Comparison of ENCODE assay signal across 32 cellular contexts in genomic region chr4:45566896-45567603, GRCh38.
"Had no signal": no experiment of that assay in that cellular context is flagged by ENCODE, and none has a peak within 500 bp of the region (broad histone marks: within the 10 kb centered on the region; RNA-seq: fewer than 3 reads in every experiment).

No MANE protein-coding gene starts in this region.

- H3K27me3 ChIP-seq: adrenal gland, body of pancreas, brain microvascular endothelial cell, breast epithelium had no signal

- H3K9me3 ChIP-seq: adrenal gland, body of pancreas had no signal

- DNase-seq: activated B cell treated with CpG ODN at 0.5 μM for 24 hours; activated CD4-positive, alpha-beta memory T cell treated with anti-CD3 and anti-CD28 coated beads for 36 hours; activated CD4-positive, alpha-beta T cell treated with anti-CD3 and anti-CD28 coated beads for 4 hours; activated CD4-positive, alpha-beta T cell treated with anti-CD3 and anti-CD28 coated beads, Interleukin-2, amount 10 ng/mL, durations not matched to agents 24 days and 14 days; activated CD4-positive, alpha-beta T cell treated with anti-CD3 and anti-CD28 coated beads, Interleukin-2, amount 50 U/mL, for 1 hour; activated CD4-positive, alpha-beta T cell treated with anti-CD3 and anti-CD28 coated beads, Interleukin-2, amount 50 U/mL, for 4 hours; activated CD4-positive, CD25-positive, alpha-beta regulatory T cell treated with anti-CD3 and anti-CD28 coated beads, Interleukin-2, amount 50 U/mL, for 72 hours; activated CD8-positive, alpha-beta memory T cell treated with anti-CD3 and anti-CD28 coated beads, Interleukin-2, amount 50 U/mL, for 4 hours; activated CD8-positive, alpha-beta T cell treated with anti-CD3 and anti-CD28 coated beads for 36 hours; activated effector memory CD4-positive, alpha-beta T cell treated with anti-CD3 and anti-CD28 coated beads, Interleukin-2, amount 50 U/mL, for 16 hours; activated gamma-delta T cell treated with Interleukin-2 at 50 U/mL for 16 hours; activated naive CD4-positive, alpha-beta T cell; activated naive CD4-positive, alpha-beta T cell treated with anti-CD3 and anti-CD28 coated beads for 36 hours; activated naive CD4-positive, alpha-beta T cell treated with anti-CD3 and anti-CD28 coated beads, Interleukin-2, amount 50 U/mL, for 16 hours; activated naive CD8-positive, alpha-beta T cell treated with anti-CD3 and anti-CD28 coated beads for 36 hours; activated T-cell treated with anti-CD3 and anti-CD28 coated beads for 4 hours; activated T-cell treated with anti-CD3 and anti-CD28 coated beads, Interleukin-2, amount 50 U/mL, for 1 hour; activated T-cell treated with anti-CD3 and anti-CD28 coated beads, Interleukin-2, amount 50 U/mL, for 4 hours; activated T-cell treated with anti-CD3 and anti-CD28 coated beads, Interleukin-2, amount 50 U/mL, for 72 hours; adrenal gland; amniotic stem cell; aorta; body of pancreas; brain microvascular endothelial cell; caudate nucleus; T-helper 1 cell; T-helper 2 cell; T-helper 9 cell had no signal

- ATAC-seq: activated CD8-positive, alpha-beta T cell treated with anti-CD3 and anti-CD28 coated beads for 36 hours; activated naive CD4-positive, alpha-beta T cell treated with anti-CD3 and anti-CD28 coated beads, Interleukin-2, amount 50 U/mL, for 72 hours; activated T-cell treated with anti-CD3 and anti-CD28 coated beads, Interleukin-2, amount 50 U/mL, for 4 hours; activated T-cell treated with anti-CD3 and anti-CD28 coated beads, Interleukin-2, amount 50 U/mL, for 72 hours; activated T-helper 17 cell treated with anti-CD3 and anti-CD28 coated beads, Interleukin-2, amount 50 U/mL, for 72 hours; body of pancreas had no signal

- H3K4me1 ChIP-seq: adrenal gland, body of pancreas, breast epithelium had no signal

- H3K27ac ChIP-seq: adrenal gland, body of pancreas, brain microvascular endothelial cell, breast epithelium, VCaP had no signal

- H3K36me3 ChIP-seq: adrenal gland, brain microvascular endothelial cell, breast epithelium had no signal

- H3K4me3 ChIP-seq: adrenal gland, body of pancreas, breast epithelium had no signal
